2 cellular contexts compared by ENCODE assay signal in genomic region chr10:116465541-116465940, GRCh38.
A peak's percentile ranks its signal among the peaks of the same experiment; 100 is the strongest.
TF ChIP-seq lines count a peak whose summit lies in the region.

No MANE protein-coding gene starts in this region.

TF ChIP-seq in HCT116, 20 proteins besides CTCF, POLR2A, EP300 and RAD21:
- TF ChIP-seq YY1 (IDR thresholded peaks at IDR 0.05; ENCODE audit: extremely low read depth, insufficient replicate concordance, low read depth, low read length) (no peak), SP1 (IDR thresholded peaks at IDR 0.05; ENCODE audit: low read depth) (0 out of 2 replicates have a peak, but pooled peaks have one; percentile 9)

TF ChIP-seq in K562, 482 proteins besides CTCF, POLR2A, EP300 and RAD21:
- TF ChIP-seq EP400 (IDR thresholded peaks at IDR 0.05): no peak
- TF ChIP-seq ATF3 (IDR thresholded peaks at IDR 0.05): no peak
- no peak for TF ChIP-seq ATF3 (CRISPR knock-in tag; conservative IDR thresholded peaks at IDR 0.05)
- TF ChIP-seq TCF7L2 (IDR thresholded peaks at IDR 0.05; ENCODE audit: low read depth, low read length): no peak
- TF ChIP-seq ARID2 (IDR thresholded peaks at IDR 0.05): no peak
- no peak for TF ChIP-seq ELF1 (tag; IDR thresholded peaks at IDR 0.05)
- TF ChIP-seq ZFX (CRISPR knock-in tag; IDR thresholded peaks at IDR 0.05): no peak
- no peak for TF ChIP-seq ZNF780A (CRISPR knock-in tag; IDR thresholded peaks at IDR 0.05)
- TF ChIP-seq HNRNPUL1 (IDR thresholded peaks at IDR 0.05; ENCODE audit: low read length): no peak
- TF ChIP-seq SIN3A (IDR thresholded peaks at IDR 0.05; ENCODE audit: borderline replicate concordance in 2 of 2, control insufficient read depth in 1 of 2, low read depth in 2 of 2, low read length in 2 of 2): no peak
- TF ChIP-seq THAP7 (CRISPR knock-in tag; IDR thresholded peaks at IDR 0.05): no peak
- no peak for TF ChIP-seq HDAC1 (IDR thresholded peaks at IDR 0.05)
- TF ChIP-seq KLF6 (CRISPR knock-in tag; IDR thresholded peaks at IDR 0.05; ENCODE audit: borderline replicate concordance): no peak
- TF ChIP-seq ZFP36 (IDR thresholded peaks at IDR 0.05; ENCODE audit: low read depth, low read length, partially characterized antibody): no peak
- peak; percentile 44; the same call in 1 of the 2 replicates for TF ChIP-seq C11orf30 (IDR thresholded peaks at IDR 0.05; ENCODE audit: low read depth)
- no peak for TF ChIP-seq FOXA1 (IDR thresholded peaks at IDR 0.05; ENCODE audit: borderline replicate concordance)
- no peak for TF ChIP-seq HOMEZ (CRISPR knock-in tag; IDR thresholded peaks at IDR 0.05)
- TF ChIP-seq L3MBTL2 (IDR thresholded peaks at IDR 0.05): peak; percentile 40; the same call in 1 of the 2 replicates
- peak; percentile 68 for TF ChIP-seq NFE2 (IDR thresholded peaks at IDR 0.05; ENCODE audit: low read depth)
- TF ChIP-seq MAFG (tag; conservative IDR thresholded peaks at IDR 0.05): 0 out of 2 replicates have a peak, but pooled peaks have one; percentile 24
- no peak for TF ChIP-seq CXXC5 (CRISPR knock-in tag; IDR thresholded peaks at IDR 0.05)
- no peak for TF ChIP-seq POLR2AphosphoS2 (IDR thresholded peaks at IDR 0.05; ENCODE audit: low read length)
- TF ChIP-seq MGA (IDR thresholded peaks at IDR 0.05): no peak
- no peak for TF ChIP-seq ZNF740 (CRISPR knock-in tag; IDR thresholded peaks at IDR 0.05)
- no peak for TF ChIP-seq ZNF740 (tag; IDR thresholded peaks at IDR 0.05)
- no peak for TF ChIP-seq MTA1 (IDR thresholded peaks at IDR 0.05; ENCODE audit: borderline replicate concordance)
